21 cellular contexts compared by ENCODE assay signal in genomic region chr11:86442420-86442819, GRCh38.
DNase-seq lines count a peak whose midpoint lies in the region; ATAC-seq, FAIRE-seq and TF ChIP-seq lines count a peak whose summit lies in the region.
"Had no signal": no experiment of that assay in that cellular context is flagged by ENCODE, and none has a peak within 500 bp of the region (broad histone marks: within the 10 kb centered on the region; RNA-seq: fewer than 3 reads in every experiment).

No MANE protein-coding gene starts in this region.

- H4K20me1 ChIP-seq in smooth muscle cell (ENCODE audit: low read depth) = no peaks in the 10 kb centered on the region

- H3K9ac ChIP-seq in smooth muscle cell (ENCODE audit: low read depth) = peak overlapping the region; percentile 0
- H3K9ac ChIP-seq: parathyroid adenoma had no signal

- H3K36me3 Mint-ChIP-seq in activated CD4-positive, alpha-beta T cell treated with anti-CD3 and anti-CD28 coated beads for 36 hours (ENCODE audit: low read depth) = peaks cover 4% of the 10 kb centered on the region
- H3K36me3 Mint-ChIP-seq: CD8-positive, alpha-beta T cell; naive B cell had no signal

- H3K4me2 ChIP-seq in smooth muscle cell = peak overlapping the region; percentile 7

- peak; percentile 33 for ATAC-seq in activated CD4-positive, alpha-beta T cell treated with anti-CD3 and anti-CD28 coated beads for 36 hours
- ATAC-seq: CD8-positive, alpha-beta T cell; lower lobe of right lung; T-helper 17 cell; upper lobe of right lung had no signal

- DNase-seq in activated CD4-positive, alpha-beta T cell treated with anti-CD3 and anti-CD28 coated beads for 36 hours = peak; percentile 38
- no peak for DNase-seq in activated CD4-positive, alpha-beta T cell treated with anti-CD3 and anti-CD28 coated beads, Interleukin-2, amount 50 U/mL, for 1 hour
- DNase-seq in HTR-8/SVneo (ENCODE audit: insufficient read length, low spot score) = peak; percentile 54
- DNase-seq in brain microvascular endothelial cell = no peak
- DNase-seq in smooth muscle cell (lab: John Stamatoyannopoulos, UW; ENCODE audit: unreplicated experiment) = no peak
- DNase-seq in medulla oblongata (ENCODE audit: extremely low spot score) = no peak
- DNase-seq in DMS53 (lab: John Stamatoyannopoulos, UW) = no peak
- DNase-seq in NCI-H2171 treated with DMSO at 0.1 percent for 48 hours (lab: John Stamatoyannopoulos, UW) = no peak
- DNase-seq: 8988T; activated CD4-positive, CD25-positive, alpha-beta regulatory T cell; amniotic stem cell; CD8-positive, alpha-beta T cell; cerebellar nuclear complex; lower lobe of right lung; naive B cell; NCI-H146; NCI-H446; T-helper 17 cell; upper lobe of right lung had no signal

- intact Hi-C loops in activated CD4-positive, alpha-beta T cell treated with anti-CD3 and anti-CD28 coated beads for 36 hours (cut with DNase I, micrococcal nuclease) = loop anchor here in 1 of 2 experiments (10.0 kb wide), 1 partner anchor 588 kb away; the partner anchor contains the start of gene CCDC83

- no peaks in the 10 kb centered on the region for H3K27me3 Mint-ChIP-seq in activated CD4-positive, alpha-beta T cell treated with anti-CD3 and anti-CD28 coated beads for 36 hours
- H3K27me3 Mint-ChIP-seq: naive B cell, T-helper 17 cell had no signal

- H2AFZ ChIP-seq in smooth muscle cell (ENCODE audit: low read depth) = no peak overlapping the region
- H2AFZ ChIP-seq: parathyroid adenoma had no signal

- FAIRE-seq in HTR-8/SVneo (lab: Jason Lieb, UNC) = no peak
- FAIRE-seq: G401.6 had no signal

- no peaks in the 10 kb centered on the region for H3K79me2 ChIP-seq in smooth muscle cell (ENCODE audit: low read depth)
- H3K79me2 ChIP-seq: parathyroid adenoma had no signal

- CTCF ChIA-PET in activated CD4-positive, alpha-beta T cell treated with anti-CD3 and anti-CD28 coated beads for 36 hours (lab: Charles Lee) = interaction anchor here (0.9 to 1.7 kb wide), 4 partner anchors 12 to 166 kb away, joined by 3 to 14 read pairs (median 4); no protein-coding TSS in a partner anchor

- H3K36me3 ChIP-seq in brain microvascular endothelial cell (replicated peaks) (no peaks in the 10 kb centered on the region), smooth muscle cell (ENCODE audit: low read depth) (no peaks in the 10 kb centered on the region)
- H3K36me3 ChIP-seq: upper lobe of right lung had no signal

- POLR2A ChIA-PET in activated CD4-positive, alpha-beta T cell treated with anti-CD3 and anti-CD28 coated beads for 36 hours (lab: Charles Lee) = interaction anchor here (0.7 kb wide), 3 partner anchors 59 to 950 kb away, joined by 3 to 4 read pairs (median 3); no protein-coding TSS in a partner anchor

- in situ Hi-C loops in brain microvascular endothelial cell (cut with HindIII; ENCODE audit: low pct_ligation_motif_present, low sequenced_read_pairs) = no loop called here

- H3K9me3 Mint-ChIP-seq in activated CD4-positive, alpha-beta T cell treated with anti-CD3 and anti-CD28 coated beads for 36 hours (ENCODE audit: low read depth) = no peaks in the 10 kb centered on the region
- H3K9me3 Mint-ChIP-seq: CD8-positive, alpha-beta T cell; naive B cell had no signal

- 57% methylated on average over 2 of the region's 2 CpGs for WGBS in smooth muscle cell (ENCODE audit: low lambda C conversion rate)

- peaks cover 10% of the 10 kb centered on the region for H3F3A ChIP-seq in smooth muscle cell (ENCODE audit: low read depth)

- H3K9me3 ChIP-seq in smooth muscle cell (replicated peaks; ENCODE audit: low read depth) = no peaks in the 10 kb centered on the region
- H3K9me3 ChIP-seq: lower lobe of right lung, upper lobe of right lung had no signal

- H3K4me1 Mint-ChIP-seq in activated CD4-positive, alpha-beta T cell treated with anti-CD3 and anti-CD28 coated beads for 36 hours = peaks cover 28% of the 10 kb centered on the region
- H3K4me1 Mint-ChIP-seq: naive B cell, T-helper 17 cell had no signal

- no peaks in the 10 kb centered on the region for H3K4me1 ChIP-seq in smooth muscle cell (ENCODE audit: low read depth)
- H3K4me1 ChIP-seq: lower lobe of right lung, parathyroid adenoma, upper lobe of right lung had no signal

- peak overlapping the region; percentile 55 for H3K27ac Mint-ChIP-seq in activated CD4-positive, alpha-beta T cell treated with anti-CD3 and anti-CD28 coated beads for 36 hours
- H3K27ac Mint-ChIP-seq: CD8-positive, alpha-beta T cell; naive B cell; T-helper 17 cell had no signal

- H3K27ac ChIP-seq in brain microvascular endothelial cell (peak overlapping the region; percentile 26), smooth muscle cell (ENCODE audit: low read depth) (peak overlapping the region; percentile 38)
- H3K27ac ChIP-seq: lower lobe of right lung, parathyroid adenoma, upper lobe of right lung had no signal

- H3K27me3 ChIP-seq in brain microvascular endothelial cell (replicated peaks) (no peaks in the 10 kb centered on the region), smooth muscle cell (ENCODE audit: low read depth) (no peaks in the 10 kb centered on the region)
- H3K27me3 ChIP-seq: upper lobe of right lung had no signal

- H3K4me3 Mint-ChIP-seq in activated CD4-positive, alpha-beta T cell treated with anti-CD3 and anti-CD28 coated beads for 36 hours = no peak overlapping the region
- H3K4me3 Mint-ChIP-seq: CD8-positive, alpha-beta T cell; naive B cell; T-helper 17 cell had no signal

- no peak for TF ChIP-seq CTCF in brain microvascular endothelial cell (IDR thresholded peaks at IDR 0.05; ENCODE audit: low read depth, low read length, missing control alignments)
- TF ChIP-seq CTCF in smooth muscle cell (IDR thresholded peaks at IDR 0.05; ENCODE audit: borderline replicate concordance, insufficient read depth, poor library complexity, severe bottlenecking) = no peak

- H3K4me3 ChIP-seq in brain microvascular endothelial cell (ENCODE audit: low read depth, low read length) = no peak overlapping the region
- H3K4me3 ChIP-seq in smooth muscle cell = no peak overlapping the region
- H3K4me3 ChIP-seq: lower lobe of right lung, upper lobe of right lung had no signal

Comparison
In these comparisons a context has a peak if more than half of its experiments do, and no peak if none do; other contexts are left out.
1. DNase-seq: peak in activated CD4-positive, alpha-beta T cell treated with anti-CD3 and anti-CD28 coated beads for 36 hours (single experiment) and HTR-8/SVneo (single experiment); none in activated CD4-positive, alpha-beta T cell treated with anti-CD3 and anti-CD28 coated beads, Interleukin-2, amount 50 U/mL, for 1 hour (single experiment), brain microvascular endothelial cell (single experiment), smooth muscle cell (single experiment), medulla oblongata (single experiment), DMS53 (single experiment) and NCI-H2171 treated with DMSO at 0.1 percent for 48 hours (single experiment).